10 cellular contexts compared by ENCODE assay signal in the genomic region with DNA sequence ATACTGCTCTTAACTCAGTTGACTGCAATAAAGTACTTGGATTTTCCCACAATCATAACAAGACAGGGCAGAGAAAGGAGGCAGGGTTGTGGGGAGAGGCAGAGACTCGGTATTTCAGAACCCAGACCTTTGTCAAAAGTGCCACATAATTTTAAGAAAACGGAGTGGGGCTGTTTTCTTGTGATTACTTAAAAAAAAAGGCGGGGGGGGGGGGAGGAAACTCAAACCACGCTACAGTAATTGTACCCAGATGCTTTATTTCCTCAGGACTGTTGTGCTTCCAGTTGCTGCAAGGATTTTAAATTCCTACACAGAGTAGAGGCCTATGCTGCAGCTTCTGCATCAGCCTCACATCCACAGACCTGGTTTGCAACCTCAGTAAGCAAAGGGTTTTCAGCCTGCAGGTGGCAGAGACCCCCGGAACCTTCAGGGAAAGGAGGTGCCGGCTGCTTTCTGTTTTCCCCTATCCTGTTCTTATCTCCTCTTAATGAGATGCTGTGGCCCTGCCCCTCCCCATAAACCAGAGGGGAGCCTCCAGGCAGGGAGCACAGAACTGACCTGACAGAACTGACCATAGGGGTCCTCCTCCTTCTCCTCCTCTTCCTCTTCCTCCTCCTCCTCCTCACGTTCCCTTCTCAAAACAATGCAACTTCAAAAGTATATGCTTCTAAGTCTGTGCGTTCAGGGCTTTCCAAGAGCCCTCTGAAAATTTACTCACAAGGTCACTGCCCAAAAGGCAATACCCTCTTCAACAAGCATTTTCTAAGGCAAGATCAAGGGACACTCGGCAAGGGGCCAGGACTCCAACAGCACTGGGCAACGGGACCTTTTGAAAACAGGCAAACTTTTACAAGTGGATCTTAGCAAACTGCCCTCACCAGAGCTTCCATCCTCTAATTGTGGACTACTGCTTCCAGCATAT. TPM values are rescaled to one million over a fixed set of nuclear protein-coding genes. Genes with fewer than 3 reads are reported as not detected.
DNase-seq lines count a peak whose midpoint lies in the region; ATAC-seq and TF ChIP-seq lines count a peak whose summit lies in the region.
"Had no signal": no experiment of that assay in that cellular context is flagged by ENCODE, and none has a peak within 500 bp of the region (broad histone marks: within the 10 kb centered on the region; RNA-seq: fewer than 3 reads in every experiment).

No MANE protein-coding gene starts in this region.

- peak; percentile 60 for DNase-seq in AG20443 (ENCODE audit: low spot score)
- DNase-seq in H9: no peak
- DNase-seq in chondrocyte (ENCODE audit: low spot score): peak; percentile 11
- DNase-seq in hepatic stellate cell (ENCODE audit: low spot score): no peak
- DNase-seq in effector memory CD4-positive, alpha-beta T cell: no peak
- DNase-seq: cortex of kidney; stimulated activated naive B cell treated with anti-CD40 and anti-IgM and Interleukin-4, amounts not matched to agents 10 μg/mL and 1 μg/mL and 100 μg/mL, for 72 hours had no signal

- peaks cover 36 to 37% of the 10 kb centered on the region in 2 experiments for H3K4me1 Mint-ChIP-seq in H9
- peaks cover 23% of the 10 kb centered on the region for H3K4me1 Mint-ChIP-seq in chondrocyte (ENCODE audit: low read depth)

- H3K4me2 ChIP-seq in H9 (ENCODE audit: insufficient read depth, insufficient read length, low read length): no peak overlapping the region

- H3K9me3 Mint-ChIP-seq in H9: no peaks in the 10 kb centered on the region
- no peaks in the 10 kb centered on the region for H3K9me3 Mint-ChIP-seq in chondrocyte (ENCODE audit: low read depth)
- H3K9me3 Mint-ChIP-seq: stimulated activated naive B cell treated with anti-CD40 and anti-IgM and Interleukin-4, amounts not matched to agents 10 μg/mL and 1 μg/mL and 100 μg/mL, for 72 hours had no signal

- H4K5ac ChIP-seq in H9 (ENCODE audit: insufficient read length, low read depth, low read length): no peak overlapping the region

- no peak overlapping the region for H2BK20ac ChIP-seq in H9 (ENCODE audit: low read depth, low read length, poor library complexity, severe bottlenecking)

- H3K27ac Mint-ChIP-seq in H9 (peak overlapping the region; percentile 11 to 33 (median 31); a peak in 3 of 7 replicates), chondrocyte (ENCODE audit: unreplicated experiment) (peak overlapping the region; percentile 71)

- H3K79me1 ChIP-seq in H9 (ENCODE audit: insufficient read depth, low read depth, low read length, poor library complexity, severe bottlenecking): peaks cover 39% of the 10 kb centered on the region

- H3K4me1 ChIP-seq in H9 (ENCODE audit: insufficient read depth, low read length) (peaks cover 14% of the 10 kb centered on the region; the same call in 1 of the 2 replicates), mucosa of rectum (ENCODE audit: control insufficient read depth in 2 of 2, insufficient read depth in 2 of 2, low read length in 2 of 2) (peaks cover 47 to 52% of the 10 kb centered on the region in 2 donors)
- peaks cover 5% of the 10 kb centered on the region for H3K4me1 ChIP-seq in effector memory CD4-positive, alpha-beta T cell (ENCODE audit: control insufficient read depth, insufficient read depth, low read length, poor library complexity, severe bottlenecking)

- H3K23ac ChIP-seq in H9 (ENCODE audit: insufficient read length, low read depth, low read length): no peak overlapping the region

- no peak overlapping the region for H3K56ac ChIP-seq in H9 (ENCODE audit: insufficient read length, low read depth, low read length)

- H3K4ac ChIP-seq in H9 (ENCODE audit: low read depth, low read length): no peak overlapping the region

- H2BK120ac ChIP-seq in H9 (ENCODE audit: low read depth, low read length, poor library complexity, severe bottlenecking): no peak overlapping the region

- no peak overlapping the region for H4K8ac ChIP-seq in H9 (replicated peaks; ENCODE audit: insufficient read length, low read depth, low read length)

- H4K91ac ChIP-seq in H9 (ENCODE audit: insufficient read length, low read depth, low read length): no peak overlapping the region

- H4K20me1 ChIP-seq in H9 (ENCODE audit: control insufficient read depth, insufficient read depth, insufficient read length): peaks cover 3% of the 10 kb centered on the region

- H3K36me3 ChIP-seq in mucosa of rectum (ENCODE audit: control insufficient read depth in 2 of 2, insufficient read depth in 2 of 2, low read length in 2 of 2): peaks cover 7 to 9% of the 10 kb centered on the region in 2 donors
- peaks cover 18% of the 10 kb centered on the region for H3K36me3 ChIP-seq in effector memory CD4-positive, alpha-beta T cell (ENCODE audit: control insufficient read depth, insufficient read depth, low read length)

- peaks cover 42% of the 10 kb centered on the region; the same call in 1 of the 2 replicates for H3K79me2 ChIP-seq in H9 (ENCODE audit: insufficient read depth, low read length)

- H3K9me3 ChIP-seq in H9 (ENCODE audit: control insufficient read depth, low read depth, low read length): no peaks in the 10 kb centered on the region
- no peaks in the 10 kb centered on the region for H3K9me3 ChIP-seq in mucosa of rectum (ENCODE audit: control insufficient read depth in 2 of 2, low read length in 2 of 2)
- no peaks in the 10 kb centered on the region for H3K9me3 ChIP-seq in effector memory CD4-positive, alpha-beta T cell (ENCODE audit: control insufficient read depth, low read length)

- H3K27me3 ChIP-seq in H9 (ENCODE audit: insufficient read depth, low read length) (no peaks in the 10 kb centered on the region; the same call in 1 of the 2 replicates), mucosa of rectum (ENCODE audit: control insufficient read depth in 2 of 2, insufficient read depth in 2 of 2, low read length in 2 of 2) (no peaks in the 10 kb centered on the region)
- no peaks in the 10 kb centered on the region for H3K27me3 ChIP-seq in effector memory CD4-positive, alpha-beta T cell (replicated peaks; ENCODE audit: control insufficient read depth, insufficient read depth, low read length, poor library complexity, severe bottlenecking)

- ATAC-seq in GM21381 (IDR thresholded peaks at IDR 0.05; ENCODE audit: unreplicated experiment) (no peak), GM19397 (IDR thresholded peaks at IDR 0.05; ENCODE audit: unreplicated experiment) (no peak)
- ATAC-seq: stimulated activated naive B cell treated with anti-CD40 and anti-IgM and Interleukin-4, amounts not matched to agents 10 μg/mL and 1 μg/mL and 100 μg/mL, for 72 hours had no signal

- H3K36me3 Mint-ChIP-seq in H9 (ENCODE audit: insufficient read depth in 1 of 3, low read depth in 3 of 3) (peaks cover 20 to 38% (median 27%) of the 10 kb centered on the region in 3 experiments; a peak in 6 of 7 replicates), chondrocyte (ENCODE audit: low read depth) (peaks cover 5% of the 10 kb centered on the region)

- WGBS in H9 (ENCODE audit: extremely low coverage, insufficient read length, low lambda C conversion rate): no CpG with 5 or more reads among the region's 10 CpGs

- H2BK15ac ChIP-seq in H9 (ENCODE audit: low read depth, low read length): no peak overlapping the region

- H3K4me3 ChIP-seq in mucosa of rectum (ENCODE audit: low read length in 2 of 2): peak overlapping the region; percentile 5 to 41
- no peak overlapping the region for H3K4me3 ChIP-seq in effector memory CD4-positive, alpha-beta T cell (ENCODE audit: insufficient read depth, low read depth, low read length, poor library complexity, severe bottlenecking)

- H3K14ac ChIP-seq in H9 (ENCODE audit: insufficient read depth, low read length): no peak overlapping the region

- H2AFZ ChIP-seq in H9 (ENCODE audit: low read length): no peak overlapping the region

- H3K23me2 ChIP-seq in H9 (ENCODE audit: insufficient read length, low read depth, low read length, poor library complexity, severe bottlenecking): peaks cover 15% of the 10 kb centered on the region

- H3K4me3 Mint-ChIP-seq in H9: no peak overlapping the region; a peak in 1 of 5 replicates
- no peak overlapping the region for H3K4me3 Mint-ChIP-seq in chondrocyte (ENCODE audit: unreplicated experiment)
- H3K4me3 Mint-ChIP-seq: stimulated activated naive B cell treated with anti-CD40 and anti-IgM and Interleukin-4, amounts not matched to agents 10 μg/mL and 1 μg/mL and 100 μg/mL, for 72 hours had no signal

- no peak overlapping the region for H2BK5ac ChIP-seq in H9 (ENCODE audit: insufficient read length, low read length)

- H3K27me3 Mint-ChIP-seq in H9 (ENCODE audit: low read depth) (no peaks in the 10 kb centered on the region; the same call in 1 of the 2 replicates), chondrocyte (ENCODE audit: low read depth) (no peaks in the 10 kb centered on the region)

- H2AK5ac ChIP-seq in H9 (ENCODE audit: insufficient read length, low read length): no peak overlapping the region

- TF ChIP-seq CTCF in H9 (conservative IDR thresholded peaks at IDR 0.05) (no peak), chondrocyte (IDR thresholded peaks at IDR 0.05) (no peak)

- no peak overlapping the region for H3T11ph ChIP-seq in H9 (ENCODE audit: low read length)

- H3K9ac ChIP-seq in H9 (ENCODE audit: extremely low read depth, insufficient read length, low read length): no peak overlapping the region
- H3K9ac ChIP-seq in mucosa of rectum (ENCODE audit: low read depth in 1 of 2, low read length in 2 of 2): peak overlapping the region in 1 of 2 donors; percentile 52

- H3K27ac ChIP-seq in H9 (ENCODE audit: insufficient read length, low read depth, low read length) (no peak overlapping the region), mucosa of rectum (ENCODE audit: low read depth in 2 of 2, low read length in 2 of 2) (no peak overlapping the region)
- H3K27ac ChIP-seq in effector memory CD4-positive, alpha-beta T cell (ENCODE audit: insufficient read depth, low read length, poor library complexity, severe bottlenecking): no peak overlapping the region

- no peak overlapping the region for H3K18ac ChIP-seq in H9 (ENCODE audit: insufficient read length, low read depth, low read length)

- H2BK12ac ChIP-seq in H9 (ENCODE audit: insufficient read length, low read depth, low read length): no peak overlapping the region

RNA-seq across cellular contexts. Expression of a gene that starts 7.5 kb away (rescaled TPM):
- total RNA-seq in H9 (2021): 35.0 and 35.6 TPM in 2 replicates
- total RNA-seq in chondrocyte: 3.3 to 6.1 TPM (median 3.7 TPM) in 3 replicates

Comparison
In these comparisons a context has a peak if more than half of its experiments do, and no peak if none do; other contexts are left out.
1. DNase-seq: peak in AG20443 (single experiment) and chondrocyte (single experiment); none in H9 (single experiment), hepatic stellate cell (single experiment) and effector memory CD4-positive, alpha-beta T cell (0 of 3).